Comparison of ENCODE assay signal across 2 cellular contexts in the genomic region with DNA sequence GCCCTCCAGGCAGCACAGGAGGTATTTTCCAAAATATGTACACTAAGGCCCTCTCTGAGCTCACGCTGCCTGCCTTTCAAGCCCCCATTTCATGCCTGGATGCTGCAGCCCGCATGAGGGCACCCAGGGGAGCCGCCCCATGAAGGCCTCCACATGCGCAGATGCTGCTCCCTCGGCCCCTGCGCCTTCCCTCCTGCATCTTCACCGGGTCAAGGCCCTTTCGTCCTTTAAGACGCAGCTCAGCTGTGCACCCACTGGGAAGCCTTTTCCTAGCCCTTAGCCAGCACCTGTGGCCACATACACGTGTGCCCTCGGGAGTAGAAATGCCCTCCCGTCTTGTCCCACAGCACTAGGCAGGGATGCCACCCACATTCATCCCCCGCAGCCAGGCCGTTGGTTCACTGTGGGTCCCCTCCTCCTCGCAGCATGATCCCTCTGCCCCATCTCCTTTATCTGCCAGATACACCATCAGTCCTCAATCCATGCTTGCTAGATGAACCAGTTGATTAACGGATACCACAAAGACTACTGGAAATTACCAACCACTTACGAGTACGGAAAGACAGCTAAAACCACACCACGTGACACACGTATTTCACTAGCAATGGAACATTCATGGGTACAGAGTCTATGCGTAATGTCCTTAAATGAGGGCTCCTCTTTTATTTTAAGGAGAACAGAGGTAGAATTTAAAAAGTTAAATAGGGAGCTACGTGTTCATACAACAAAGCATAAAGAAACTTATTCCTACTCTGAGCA.
A peak's percentile ranks its signal among the peaks of the same experiment; 100 is the strongest.
TF ChIP-seq lines count a peak whose summit lies in the region.

No MANE protein-coding gene starts in this region.

TF ChIP-seq in WTC11, 78 proteins besides CTCF, POLR2A, EP300 and RAD21 (continued from another document and continues in another):
- TF ChIP-seq, protein P1, sequence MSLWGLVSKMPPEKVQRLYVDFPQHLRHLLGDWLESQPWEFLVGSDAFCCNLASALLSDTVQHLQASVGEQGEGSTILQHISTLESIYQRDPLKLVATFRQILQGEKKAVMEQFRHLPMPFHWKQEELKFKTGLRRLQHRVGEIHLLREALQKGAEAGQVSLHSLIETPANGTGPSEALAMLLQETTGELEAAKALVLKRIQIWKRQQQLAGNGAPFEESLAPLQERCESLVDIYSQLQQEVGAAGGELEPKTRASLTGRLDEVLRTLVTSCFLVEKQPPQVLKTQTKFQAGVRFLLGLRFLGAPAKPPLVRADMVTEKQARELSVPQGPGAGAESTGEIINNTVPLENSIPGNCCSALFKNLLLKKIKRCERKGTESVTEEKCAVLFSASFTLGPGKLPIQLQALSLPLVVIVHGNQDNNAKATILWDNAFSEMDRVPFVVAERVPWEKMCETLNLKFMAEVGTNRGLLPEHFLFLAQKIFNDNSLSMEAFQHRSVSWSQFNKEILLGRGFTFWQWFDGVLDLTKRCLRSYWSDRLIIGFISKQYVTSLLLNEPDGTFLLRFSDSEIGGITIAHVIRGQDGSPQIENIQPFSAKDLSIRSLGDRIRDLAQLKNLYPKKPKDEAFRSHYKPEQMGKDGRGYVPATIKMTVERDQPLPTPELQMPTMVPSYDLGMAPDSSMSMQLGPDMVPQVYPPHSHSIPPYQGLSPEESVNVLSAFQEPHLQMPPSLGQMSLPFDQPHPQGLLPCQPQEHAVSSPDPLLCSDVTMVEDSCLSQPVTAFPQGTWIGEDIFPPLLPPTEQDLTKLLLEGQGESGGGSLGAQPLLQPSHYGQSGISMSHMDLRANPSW (CRISPR knock-in tag; conservative IDR thresholded peaks at IDR 0.05; ENCODE audit: low read depth): no peak
- TF ChIP-seq NR1H2 (CRISPR knock-in tag; IDR thresholded peaks at IDR 0.05) (no peak), GRHL2 (CRISPR knock-in tag; IDR thresholded peaks at IDR 0.05; ENCODE audit: insufficient replicate concordance, severe bottlenecking) (no peak), PRRX2 (CRISPR knock-in tag; IDR thresholded peaks at IDR 0.05) (no peak), ZNF317 (CRISPR knock-in tag; IDR thresholded peaks at IDR 0.05; ENCODE audit: borderline replicate concordance, low read depth) (no peak), FOXP1 (CRISPR knock-in tag; IDR thresholded peaks at IDR 0.05; ENCODE audit: borderline replicate concordance) (no peak)
- TF ChIP-seq, protein P2, sequence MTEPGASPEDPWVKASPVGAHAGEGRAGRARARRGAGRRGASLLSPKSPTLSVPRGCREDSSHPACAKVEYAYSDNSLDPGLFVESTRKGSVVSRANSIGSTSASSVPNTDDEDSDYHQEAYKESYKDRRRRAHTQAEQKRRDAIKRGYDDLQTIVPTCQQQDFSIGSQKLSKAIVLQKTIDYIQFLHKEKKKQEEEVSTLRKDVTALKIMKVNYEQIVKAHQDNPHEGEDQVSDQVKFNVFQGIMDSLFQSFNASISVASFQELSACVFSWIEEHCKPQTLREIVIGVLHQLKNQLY (CRISPR knock-in tag; IDR thresholded peaks at IDR 0.05): no peak
- TF ChIP-seq, protein P3, sequence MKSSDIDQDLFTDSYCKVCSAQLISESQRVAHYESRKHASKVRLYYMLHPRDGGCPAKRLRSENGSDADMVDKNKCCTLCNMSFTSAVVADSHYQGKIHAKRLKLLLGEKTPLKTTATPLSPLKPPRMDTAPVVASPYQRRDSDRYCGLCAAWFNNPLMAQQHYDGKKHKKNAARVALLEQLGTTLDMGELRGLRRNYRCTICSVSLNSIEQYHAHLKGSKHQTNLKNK (CRISPR knock-in tag; IDR thresholded peaks at IDR 0.05): no peak
- TF ChIP-seq, protein P4, sequence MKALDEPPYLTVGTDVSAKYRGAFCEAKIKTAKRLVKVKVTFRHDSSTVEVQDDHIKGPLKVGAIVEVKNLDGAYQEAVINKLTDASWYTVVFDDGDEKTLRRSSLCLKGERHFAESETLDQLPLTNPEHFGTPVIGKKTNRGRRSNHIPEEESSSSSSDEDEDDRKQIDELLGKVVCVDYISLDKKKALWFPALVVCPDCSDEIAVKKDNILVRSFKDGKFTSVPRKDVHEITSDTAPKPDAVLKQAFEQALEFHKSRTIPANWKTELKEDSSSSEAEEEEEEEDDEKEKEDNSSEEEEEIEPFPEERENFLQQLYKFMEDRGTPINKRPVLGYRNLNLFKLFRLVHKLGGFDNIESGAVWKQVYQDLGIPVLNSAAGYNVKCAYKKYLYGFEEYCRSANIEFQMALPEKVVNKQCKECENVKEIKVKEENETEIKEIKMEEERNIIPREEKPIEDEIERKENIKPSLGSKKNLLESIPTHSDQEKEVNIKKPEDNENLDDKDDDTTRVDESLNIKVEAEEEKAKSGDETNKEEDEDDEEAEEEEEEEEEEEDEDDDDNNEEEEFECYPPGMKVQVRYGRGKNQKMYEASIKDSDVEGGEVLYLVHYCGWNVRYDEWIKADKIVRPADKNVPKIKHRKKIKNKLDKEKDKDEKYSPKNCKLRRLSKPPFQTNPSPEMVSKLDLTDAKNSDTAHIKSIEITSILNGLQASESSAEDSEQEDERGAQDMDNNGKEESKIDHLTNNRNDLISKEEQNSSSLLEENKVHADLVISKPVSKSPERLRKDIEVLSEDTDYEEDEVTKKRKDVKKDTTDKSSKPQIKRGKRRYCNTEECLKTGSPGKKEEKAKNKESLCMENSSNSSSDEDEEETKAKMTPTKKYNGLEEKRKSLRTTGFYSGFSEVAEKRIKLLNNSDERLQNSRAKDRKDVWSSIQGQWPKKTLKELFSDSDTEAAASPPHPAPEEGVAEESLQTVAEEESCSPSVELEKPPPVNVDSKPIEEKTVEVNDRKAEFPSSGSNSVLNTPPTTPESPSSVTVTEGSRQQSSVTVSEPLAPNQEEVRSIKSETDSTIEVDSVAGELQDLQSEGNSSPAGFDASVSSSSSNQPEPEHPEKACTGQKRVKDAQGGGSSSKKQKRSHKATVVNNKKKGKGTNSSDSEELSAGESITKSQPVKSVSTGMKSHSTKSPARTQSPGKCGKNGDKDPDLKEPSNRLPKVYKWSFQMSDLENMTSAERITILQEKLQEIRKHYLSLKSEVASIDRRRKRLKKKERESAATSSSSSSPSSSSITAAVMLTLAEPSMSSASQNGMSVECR (CRISPR knock-in tag; IDR thresholded peaks at IDR 0.05; ENCODE audit: borderline replicate concordance): no peak

TF ChIP-seq in HepG2, 621 proteins besides CTCF, POLR2A, EP300 and RAD21:
- TF ChIP-seq, protein P5, sequence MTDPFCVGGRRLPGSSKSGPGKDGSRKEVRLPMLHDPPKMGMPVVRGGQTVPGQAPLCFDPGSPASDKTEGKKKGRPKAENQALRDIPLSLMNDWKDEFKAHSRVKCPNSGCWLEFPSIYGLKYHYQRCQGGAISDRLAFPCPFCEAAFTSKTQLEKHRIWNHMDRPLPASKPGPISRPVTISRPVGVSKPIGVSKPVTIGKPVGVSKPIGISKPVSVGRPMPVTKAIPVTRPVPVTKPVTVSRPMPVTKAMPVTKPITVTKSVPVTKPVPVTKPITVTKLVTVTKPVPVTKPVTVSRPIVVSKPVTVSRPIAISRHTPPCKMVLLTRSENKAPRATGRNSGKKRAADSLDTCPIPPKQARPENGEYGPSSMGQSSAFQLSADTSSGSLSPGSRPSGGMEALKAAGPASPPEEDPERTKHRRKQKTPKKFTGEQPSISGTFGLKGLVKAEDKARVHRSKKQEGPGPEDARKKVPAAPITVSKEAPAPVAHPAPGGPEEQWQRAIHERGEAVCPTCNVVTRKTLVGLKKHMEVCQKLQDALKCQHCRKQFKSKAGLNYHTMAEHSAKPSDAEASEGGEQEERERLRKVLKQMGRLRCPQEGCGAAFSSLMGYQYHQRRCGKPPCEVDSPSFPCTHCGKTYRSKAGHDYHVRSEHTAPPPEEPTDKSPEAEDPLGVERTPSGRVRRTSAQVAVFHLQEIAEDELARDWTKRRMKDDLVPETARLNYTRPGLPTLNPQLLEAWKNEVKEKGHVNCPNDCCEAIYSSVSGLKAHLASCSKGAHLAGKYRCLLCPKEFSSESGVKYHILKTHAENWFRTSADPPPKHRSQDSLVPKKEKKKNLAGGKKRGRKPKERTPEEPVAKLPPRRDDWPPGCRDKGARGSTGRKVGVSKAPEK (CRISPR knock-in tag; IDR thresholded peaks at IDR 0.05; ENCODE audit: borderline replicate concordance): no peak
- TF ChIP-seq, protein P6, sequence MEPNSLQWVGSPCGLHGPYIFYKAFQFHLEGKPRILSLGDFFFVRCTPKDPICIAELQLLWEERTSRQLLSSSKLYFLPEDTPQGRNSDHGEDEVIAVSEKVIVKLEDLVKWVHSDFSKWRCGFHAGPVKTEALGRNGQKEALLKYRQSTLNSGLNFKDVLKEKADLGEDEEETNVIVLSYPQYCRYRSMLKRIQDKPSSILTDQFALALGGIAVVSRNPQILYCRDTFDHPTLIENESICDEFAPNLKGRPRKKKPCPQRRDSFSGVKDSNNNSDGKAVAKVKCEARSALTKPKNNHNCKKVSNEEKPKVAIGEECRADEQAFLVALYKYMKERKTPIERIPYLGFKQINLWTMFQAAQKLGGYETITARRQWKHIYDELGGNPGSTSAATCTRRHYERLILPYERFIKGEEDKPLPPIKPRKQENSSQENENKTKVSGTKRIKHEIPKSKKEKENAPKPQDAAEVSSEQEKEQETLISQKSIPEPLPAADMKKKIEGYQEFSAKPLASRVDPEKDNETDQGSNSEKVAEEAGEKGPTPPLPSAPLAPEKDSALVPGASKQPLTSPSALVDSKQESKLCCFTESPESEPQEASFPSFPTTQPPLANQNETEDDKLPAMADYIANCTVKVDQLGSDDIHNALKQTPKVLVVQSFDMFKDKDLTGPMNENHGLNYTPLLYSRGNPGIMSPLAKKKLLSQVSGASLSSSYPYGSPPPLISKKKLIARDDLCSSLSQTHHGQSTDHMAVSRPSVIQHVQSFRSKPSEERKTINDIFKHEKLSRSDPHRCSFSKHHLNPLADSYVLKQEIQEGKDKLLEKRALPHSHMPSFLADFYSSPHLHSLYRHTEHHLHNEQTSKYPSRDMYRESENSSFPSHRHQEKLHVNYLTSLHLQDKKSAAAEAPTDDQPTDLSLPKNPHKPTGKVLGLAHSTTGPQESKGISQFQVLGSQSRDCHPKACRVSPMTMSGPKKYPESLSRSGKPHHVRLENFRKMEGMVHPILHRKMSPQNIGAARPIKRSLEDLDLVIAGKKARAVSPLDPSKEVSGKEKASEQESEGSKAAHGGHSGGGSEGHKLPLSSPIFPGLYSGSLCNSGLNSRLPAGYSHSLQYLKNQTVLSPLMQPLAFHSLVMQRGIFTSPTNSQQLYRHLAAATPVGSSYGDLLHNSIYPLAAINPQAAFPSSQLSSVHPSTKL (CRISPR knock-in tag; IDR thresholded peaks at IDR 0.05): no peak
- TF ChIP-seq HIVEP1 (CRISPR knock-in tag; IDR thresholded peaks at IDR 0.05) (no peak), RBM22 (optimal IDR thresholded peaks at IDR 0.05; ENCODE audit: low read length) (peak; percentile 54)
